22 cellular contexts compared by ENCODE assay signal in the genomic region with DNA sequence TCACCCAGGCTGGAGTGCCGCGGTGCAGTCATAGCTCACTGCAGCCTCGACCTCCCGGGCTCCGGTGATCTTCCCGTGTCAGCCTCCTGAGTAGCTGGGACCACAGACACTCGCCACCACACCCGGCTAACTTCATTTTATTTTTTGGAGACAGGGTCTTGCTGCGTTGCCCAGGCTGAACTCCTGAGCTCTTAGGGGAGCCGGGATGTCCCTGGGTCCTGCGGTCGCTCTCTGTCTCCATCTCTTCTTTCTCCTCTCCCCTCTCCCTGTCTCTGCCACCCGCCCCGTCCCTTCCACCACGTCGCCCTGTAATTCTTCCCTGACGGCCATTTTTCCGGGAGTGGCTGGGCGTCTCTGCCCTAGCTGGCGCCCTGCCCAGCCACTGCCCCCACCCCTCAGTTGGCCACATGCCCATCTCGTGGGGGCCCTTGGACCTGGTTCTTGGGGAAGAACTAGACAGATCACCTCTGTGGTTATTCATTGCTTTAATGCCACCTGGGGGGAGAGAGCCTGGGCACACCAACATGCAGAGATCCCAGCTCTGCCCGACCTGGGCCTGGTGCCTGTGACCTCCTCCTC. TPM values are rescaled to one million over a fixed set of nuclear protein-coding genes. Genes with fewer than 3 reads are reported as not detected.
DNase-seq lines count a peak whose midpoint lies in the region; ATAC-seq and TF ChIP-seq lines count a peak whose summit lies in the region.
"Had no signal": no experiment of that assay in that cellular context is flagged by ENCODE, and none has a peak within 500 bp of the region (broad histone marks: within the 10 kb centered on the region; RNA-seq: fewer than 3 reads in every experiment).

No MANE protein-coding gene starts in this region.

- H3K27ac ChIP-seq in RWPE2 (ENCODE audit: poor library complexity, severe bottlenecking) = no peak overlapping the region
- H3K27ac ChIP-seq: neutrophil, upper lobe of right lung had no signal

- TF ChIP-seq CTCF in RWPE2 (IDR thresholded peaks at IDR 0.05; ENCODE audit: poor library complexity, severe bottlenecking) = no peak

- no peaks in the 10 kb centered on the region for H3K4me1 ChIP-seq in RWPE2 (ENCODE audit: insufficient read depth, poor library complexity, severe bottlenecking)

- H3K4me3 Mint-ChIP-seq in stimulated activated naive B cell treated with anti-CD40 and anti-IgM and Interleukin-4, amounts not matched to agents 10 μg/mL and 1 μg/mL and 100 μg/mL, for 72 hours = peak overlapping the region in 1 of 2 donors; percentile 55
- H3K4me3 Mint-ChIP-seq: activated CD8-positive, alpha-beta T cell treated with anti-CD3 and anti-CD28 coated beads for 36 hours; activated naive CD4-positive, alpha-beta T cell treated with anti-CD3 and anti-CD28 coated beads, Interleukin-2, amount 50 U/mL, for 24 hours; activated T-cell treated with anti-CD3 and anti-CD28 coated beads, Interleukin-2, amount 50 U/mL, for 4 hours had no signal

- H3K9me3 Mint-ChIP-seq in stimulated activated naive B cell treated with anti-CD40 and anti-IgM and Interleukin-4, amounts not matched to agents 10 μg/mL and 1 μg/mL and 100 μg/mL, for 72 hours = peaks cover 0 to 3% of the 10 kb centered on the region in 2 donors
- H3K9me3 Mint-ChIP-seq: activated CD8-positive, alpha-beta T cell treated with anti-CD3 and anti-CD28 coated beads for 36 hours; activated naive CD4-positive, alpha-beta T cell treated with anti-CD3 and anti-CD28 coated beads, Interleukin-2, amount 50 U/mL, for 24 hours; activated T-cell treated with anti-CD3 and anti-CD28 coated beads, Interleukin-2, amount 50 U/mL, for 4 hours; CD4-positive, alpha-beta memory T cell had no signal

- ATAC-seq in RWPE2 (ENCODE audit: low read depth) (no peak), left colon (peak; percentile 36)
- no peak for ATAC-seq in stimulated activated naive B cell treated with anti-CD40 and anti-IgM and Interleukin-4, amounts not matched to agents 10 μg/mL and 1 μg/mL and 100 μg/mL, for 72 hours (replicated peaks)
- ATAC-seq: activated CD8-positive, alpha-beta T cell treated with anti-CD3 and anti-CD28 coated beads for 36 hours; activated T-cell treated with anti-CD3 and anti-CD28 coated beads, Interleukin-2, amount 50 U/mL, for 4 hours; stimulated activated naive CD8-positive, alpha-beta T cell treated with anti-CD3 and anti-CD28 coated beads, Interleukin-15, Interleukin-2, amounts not matched to agents 100 U/mL and 50 U/mL, for 24 hours; upper lobe of right lung had no signal

- intact Hi-C loops in left colon (cut with DNase I, micrococcal nuclease) = no loop called here

- H3K4me1 Mint-ChIP-seq in stimulated activated naive B cell treated with anti-CD40 and anti-IgM and Interleukin-4, amounts not matched to agents 10 μg/mL and 1 μg/mL and 100 μg/mL, for 72 hours = peaks cover 49 to 81% of the 10 kb centered on the region in 2 donors

- H3K9me3 ChIP-seq in RWPE2 (ENCODE audit: severe bottlenecking) = no peaks in the 10 kb centered on the region
- H3K9me3 ChIP-seq: neutrophil, upper lobe of right lung had no signal

- no peak overlapping the region for H3K4me3 ChIP-seq in RWPE2 (ENCODE audit: severe bottlenecking)
- H3K4me3 ChIP-seq: upper lobe of right lung had no signal

- no peaks in the 10 kb centered on the region for H3K27me3 ChIP-seq in RWPE2 (ENCODE audit: insufficient read depth, poor library complexity, severe bottlenecking)
- H3K27me3 ChIP-seq: neutrophil, upper lobe of right lung had no signal

- peaks cover 52 to 67% of the 10 kb centered on the region in 2 donors for H3K36me3 Mint-ChIP-seq in stimulated activated naive B cell treated with anti-CD40 and anti-IgM and Interleukin-4, amounts not matched to agents 10 μg/mL and 1 μg/mL and 100 μg/mL, for 72 hours
- H3K36me3 Mint-ChIP-seq: activated naive CD4-positive, alpha-beta T cell treated with anti-CD3 and anti-CD28 coated beads, Interleukin-2, amount 50 U/mL, for 24 hours; CD4-positive, alpha-beta memory T cell had no signal

- H3K36me3 ChIP-seq in RWPE2 (ENCODE audit: low read depth) = no peaks in the 10 kb centered on the region
- H3K36me3 ChIP-seq: upper lobe of right lung had no signal

- no peaks in the 10 kb centered on the region for H3K27me3 Mint-ChIP-seq in stimulated activated naive B cell treated with anti-CD40 and anti-IgM and Interleukin-4, amounts not matched to agents 10 μg/mL and 1 μg/mL and 100 μg/mL, for 72 hours
- H3K27me3 Mint-ChIP-seq: activated naive CD4-positive, alpha-beta T cell treated with anti-CD3 and anti-CD28 coated beads, Interleukin-2, amount 50 U/mL, for 24 hours; CD4-positive, alpha-beta memory T cell had no signal

- DNase-seq in NCI-H748 (lab: John Stamatoyannopoulos, UW; ENCODE audit: unreplicated experiment) (peak; percentile 39), NCI-H748 treated with DMSO at 0.1 percent for 48 hours (lab: John Stamatoyannopoulos, UW) (no peak), RWPE2 (ENCODE audit: low spot score) (peak; percentile 32), left colon (peak in 1 of 2 donors; percentile 51), Kasumi-1 (lab: John Stamatoyannopoulos, UW) (no peak), EL (no peak), H4 (ENCODE audit: low spot score) (no peak)
- no peak for DNase-seq in stimulated activated naive B cell treated with anti-CD40 and anti-IgM and Interleukin-4, amounts not matched to agents 10 μg/mL and 1 μg/mL and 100 μg/mL, for 72 hours
- DNase-seq: activated CD8-positive, alpha-beta T cell treated with anti-CD3 and anti-CD28 coated beads for 36 hours; activated T-cell treated with anti-CD3 and anti-CD28 coated beads, Interleukin-2, amount 50 U/mL, for 4 hours; CD4-positive, alpha-beta memory T cell; GOT3; NCI-H2081 treated with DMSO at 0.1 percent for 48 hours; retina; stimulated activated naive CD8-positive, alpha-beta T cell treated with anti-CD3 and anti-CD28 coated beads, Interleukin-15, Interleukin-2, amounts not matched to agents 100 U/mL and 50 U/mL, for 24 hours; T-helper 1 cell; upper lobe of right lung had no signal

- H3K27ac Mint-ChIP-seq in stimulated activated naive B cell treated with anti-CD40 and anti-IgM and Interleukin-4, amounts not matched to agents 10 μg/mL and 1 μg/mL and 100 μg/mL, for 72 hours = peak overlapping the region; percentile 88
- H3K27ac Mint-ChIP-seq: activated CD8-positive, alpha-beta T cell treated with anti-CD3 and anti-CD28 coated beads for 36 hours; activated naive CD4-positive, alpha-beta T cell treated with anti-CD3 and anti-CD28 coated beads, Interleukin-2, amount 50 U/mL, for 24 hours; CD4-positive, alpha-beta memory T cell had no signal

RNA-seq across cellular contexts. Expression of a gene that starts 18.9 kb away (rescaled TPM):
- 10 to 100 TPM; 10.7 to 11.6 TPM for total RNA-seq in left colon
- 2.3 and 9.0 TPM in 2 replicates for total RNA-seq in H4 (2014; rRNA removed; shearing (Covaris generic))

RNA-seq across cellular contexts. Expression of a gene that starts 27.6 kb away (rescaled TPM):
- total RNA-seq in left colon = not detected
- total RNA-seq in H4 (2014; rRNA removed; shearing (Covaris generic)) = not detected in 2 replicates
- total RNA-seq: fibroblast of villous mesenchyme, RPMI7951, upper lobe of right lung had no signal

RNA-seq across cellular contexts. Expression of a gene that starts 31.7 kb away (rescaled TPM):
- 10 to 100 TPM; 54.6 to 66.4 TPM for total RNA-seq in left colon
- total RNA-seq in H4 (2014; rRNA removed; shearing (Covaris generic)) = 20.3 and 26.8 TPM in 2 replicates

RNA-seq across cellular contexts. Expression of a gene that starts 39.4 kb away (rescaled TPM):
- 10 to 100 TPM; 21.5 to 28.1 TPM for total RNA-seq in left colon
- total RNA-seq in H4 (2014; rRNA removed; shearing (Covaris generic)) = 61.9 and 77.2 TPM in 2 replicates

RNA-seq across cellular contexts. Expression of a gene that starts 51.5 kb away (rescaled TPM):
- not detected for total RNA-seq in left colon
- total RNA-seq in H4 (2014; rRNA removed; shearing (Covaris generic)) = not detected in 2 replicates
- total RNA-seq: activated CD8-positive, alpha-beta T cell treated with anti-CD3 and anti-CD28 coated beads for 36 hours; activated T-cell treated with anti-CD3 and anti-CD28 coated beads, Interleukin-2, amount 50 U/mL, for 4 hours; CD4-positive, alpha-beta memory T cell; fibroblast of villous mesenchyme; kidney epithelial cell; RPMI7951; upper lobe of right lung had no signal

Comparison
In these comparisons a context has a peak if more than half of its experiments do, and no peak if none do; other contexts are left out.
1. DNase-seq: peak in NCI-H748 (single experiment) and RWPE2 (single experiment); none in NCI-H748 treated with DMSO at 0.1 percent for 48 hours (single experiment), stimulated activated naive B cell treated with anti-CD40 and anti-IgM and Interleukin-4, amounts not matched to agents 10 μg/mL and 1 μg/mL and 100 μg/mL, for 72 hours (single experiment), Kasumi-1 (0 of 2), EL (single experiment) and H4 (single experiment).